ENCODE assay signal across 10 cellular contexts in the genomic region with DNA sequence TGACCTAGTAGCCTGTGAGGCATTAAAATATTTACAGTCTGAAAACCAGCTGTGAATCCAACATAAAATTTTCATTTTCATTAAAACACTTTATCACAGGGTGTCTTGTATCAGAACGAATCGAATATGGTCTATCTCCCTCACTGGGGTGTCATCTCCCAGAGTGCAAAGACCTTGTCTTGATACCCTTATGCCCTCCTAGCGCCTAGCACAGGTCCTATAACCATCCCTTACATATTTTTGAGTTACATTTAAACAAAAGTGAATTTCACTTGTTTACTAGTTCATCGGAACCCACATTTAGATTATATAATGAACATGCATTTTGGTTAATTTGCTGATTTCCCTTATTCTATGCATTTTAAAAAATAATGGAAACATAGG. TPM values are rescaled to one million over a fixed set of nuclear protein-coding genes. Genes with fewer than 3 reads are reported as not detected.
DNase-seq lines count a peak whose midpoint lies in the region; ATAC-seq, FAIRE-seq and TF ChIP-seq lines count a peak whose summit lies in the region.
"Had no signal": no experiment of that assay in that cellular context is flagged by ENCODE, and none has a peak within 500 bp of the region (broad histone marks: within the 10 kb centered on the region; RNA-seq: fewer than 3 reads in every experiment).

No MANE protein-coding gene starts in this region.

- intact Hi-C loops in activated CD4-positive, alpha-beta T cell treated with anti-CD3 and anti-CD28 coated beads, Interleukin-2, amount 10 ng/mL, durations not matched to agents 24 days and 14 days (cut with micrococcal nuclease), result no loop called here

- H3K27me3 Mint-ChIP-seq in activated CD4-positive, alpha-beta T cell treated with anti-CD3 and anti-CD28 coated beads, Interleukin-2, amount 10 ng/mL, durations not matched to agents 24 days and 14 days, result no peaks in the 10 kb centered on the region
- no peaks in the 10 kb centered on the region for H3K27me3 Mint-ChIP-seq in astrocyte (ENCODE audit: low read depth, unreplicated experiment)

- TF ChIP-seq CTCF in astrocyte (IDR thresholded peaks at IDR 0.05; ENCODE audit: insufficient read depth, low read depth, low read length) (no peak), osteoblast (IDR thresholded peaks at IDR 0.05; ENCODE audit: extremely low read depth, low read depth, low read length) (no peak)

- no peak overlapping the region for H3K27ac ChIP-seq in astrocyte (ENCODE audit: low read depth, low read length)
- H3K27ac ChIP-seq in osteoblast (ENCODE audit: low read depth, low read length), result no peak overlapping the region
- H3K27ac ChIP-seq: neutrophil had no signal

- no peaks in the 10 kb centered on the region for H3K36me3 Mint-ChIP-seq in activated CD4-positive, alpha-beta T cell treated with anti-CD3 and anti-CD28 coated beads, Interleukin-2, amount 10 ng/mL, durations not matched to agents 24 days and 14 days (ENCODE audit: low read depth)
- H3K36me3 Mint-ChIP-seq in astrocyte (ENCODE audit: low read depth, unreplicated experiment), result no peaks in the 10 kb centered on the region

- no peaks in the 10 kb centered on the region for H3K27me3 ChIP-seq in astrocyte (ENCODE audit: insufficient read depth, low read length)
- peaks cover 25% of the 10 kb centered on the region for H3K27me3 ChIP-seq in osteoblast (ENCODE audit: insufficient read depth, low read length)

- no peak overlapping the region for H3K9ac ChIP-seq in astrocyte (ENCODE audit: low read length)

- no peaks in the 10 kb centered on the region for H4K20me1 ChIP-seq in astrocyte (ENCODE audit: insufficient read depth, low read length)
- H4K20me1 ChIP-seq in osteoblast (ENCODE audit: insufficient read depth, low read length), result no peaks in the 10 kb centered on the region

- no peak for DNase-seq in activated CD4-positive, alpha-beta T cell treated with anti-CD3 and anti-CD28 coated beads, Interleukin-2, amount 10 ng/mL, durations not matched to agents 24 days and 14 days
- no peak for DNase-seq in activated CD4-positive, alpha-beta T cell treated with anti-CD3 and anti-CD28 coated beads for 4 hours
- DNase-seq in astrocyte (ENCODE audit: low read depth) (no peak), osteoblast (ENCODE audit: insufficient read length, low spot score, missing footprints) (no peak), 8988T (no peak), DMS153 (lab: John Stamatoyannopoulos, UW) (no peak)
- DNase-seq in activated CD8-positive, alpha-beta memory T cell treated with anti-CD3 and anti-CD28 coated beads, Interleukin-2, amount 50 U/mL, for 48 hours, result no peak

- H3K4me1 Mint-ChIP-seq in activated CD4-positive, alpha-beta T cell treated with anti-CD3 and anti-CD28 coated beads, Interleukin-2, amount 10 ng/mL, durations not matched to agents 24 days and 14 days, result peaks cover 20% of the 10 kb centered on the region
- H3K4me1 Mint-ChIP-seq in astrocyte (ENCODE audit: low read depth, unreplicated experiment), result no peaks in the 10 kb centered on the region

- FAIRE-seq in astrocyte (lab: Jason Lieb, UNC), result peak; percentile 100

- no peaks in the 10 kb centered on the region for H3K9me3 Mint-ChIP-seq in activated CD4-positive, alpha-beta T cell treated with anti-CD3 and anti-CD28 coated beads, Interleukin-2, amount 10 ng/mL, durations not matched to agents 24 days and 14 days
- no peaks in the 10 kb centered on the region for H3K9me3 Mint-ChIP-seq in astrocyte (ENCODE audit: unreplicated experiment)

- no peak overlapping the region for H3K27ac Mint-ChIP-seq in activated CD4-positive, alpha-beta T cell treated with anti-CD3 and anti-CD28 coated beads, Interleukin-2, amount 10 ng/mL, durations not matched to agents 24 days and 14 days
- H3K27ac Mint-ChIP-seq in astrocyte (ENCODE audit: unreplicated experiment), result no peak overlapping the region

- H3K79me2 ChIP-seq in astrocyte (ENCODE audit: insufficient read depth, low read length) (no peaks in the 10 kb centered on the region), osteoblast (ENCODE audit: insufficient read depth, low read length) (no peaks in the 10 kb centered on the region)

- H2AFZ ChIP-seq in astrocyte (ENCODE audit: low read depth, low read length) (no peak overlapping the region), osteoblast (ENCODE audit: low read length) (peak overlapping the region; percentile 83)

- H3K4me1 ChIP-seq in astrocyte (ENCODE audit: insufficient read depth, low read length) (peaks cover 7% of the 10 kb centered on the region), osteoblast (ENCODE audit: insufficient read depth, low read length) (peaks cover 2% of the 10 kb centered on the region)

- H3K4me2 ChIP-seq in astrocyte (ENCODE audit: low read length) (peak overlapping the region; percentile 98), osteoblast (ENCODE audit: insufficient read depth, low read length) (peak overlapping the region; percentile 93)

- peak overlapping the region; percentile 86 for H3K4me3 Mint-ChIP-seq in activated CD4-positive, alpha-beta T cell treated with anti-CD3 and anti-CD28 coated beads, Interleukin-2, amount 10 ng/mL, durations not matched to agents 24 days and 14 days
- peak overlapping the region; percentile 51 for H3K4me3 Mint-ChIP-seq in astrocyte (ENCODE audit: unreplicated experiment)

- H3K9me3 ChIP-seq in astrocyte (ENCODE audit: insufficient read depth, low read depth, low read length) (no peaks in the 10 kb centered on the region), osteoblast (ENCODE audit: low read depth, low read length) (no peaks in the 10 kb centered on the region)
- H3K9me3 ChIP-seq: neutrophil had no signal

- H3K36me3 ChIP-seq in astrocyte (ENCODE audit: insufficient read depth, low read length) (no peaks in the 10 kb centered on the region), osteoblast (ENCODE audit: insufficient read depth, low read length) (no peaks in the 10 kb centered on the region)
- H3K36me3 ChIP-seq: neutrophil had no signal

- ATAC-seq in HG02884 (IDR thresholded peaks at IDR 0.05; ENCODE audit: unreplicated experiment), result peak; percentile 16

- H3K4me3 ChIP-seq in astrocyte (ENCODE audit: insufficient read depth, low read depth, low read length) (peak overlapping the region; percentile 72), osteoblast (ENCODE audit: insufficient read depth, low read length) (peak overlapping the region; percentile 69)

RNA-seq across cellular contexts. Expression of a gene that starts 14.0 kb away (rescaled TPM):
- total RNA-seq in activated CD4-positive, alpha-beta T cell treated with anti-CD3 and anti-CD28 coated beads, Interleukin-2, amount 10 ng/mL, durations not matched to agents 24 days and 14 days, result not detected in 2 replicates
- total RNA-seq in astrocyte, result not detected in 2 replicates
- total RNA-seq in osteoblast, result not detected in 2 replicates
- total RNA-seq: activated CD8-positive, alpha-beta memory T cell treated with anti-CD3 and anti-CD28 coated beads for 36 hours had no signal
